7 cellular contexts compared by ENCODE assay signal in genomic region chr10:101061814-101062230, GRCh38. TPM values are rescaled to one million over a fixed set of nuclear protein-coding genes. Genes with fewer than 3 reads are reported as not detected.
A peak's percentile ranks its signal among the peaks of the same experiment; 100 is the strongest.
DNase-seq lines count a peak whose midpoint lies in the region; ATAC-seq and TF ChIP-seq lines count a peak whose summit lies in the region.

KAZALD1 (plus strand) TSS chr10:101061989; CDS start chr10:101062593, 604 bp downstream.

- H3K27ac Mint-ChIP-seq in HFFc6: peak within 1 kb of the TSS; percentile 98
- H3K27ac Mint-ChIP-seq in activated CD4-positive, alpha-beta memory T cell treated with anti-CD3 and anti-CD28 coated beads, Interleukin-2, amount 10 ng/mL, durations not matched to agents 7 days and 5 days: peak within 1 kb of the TSS; percentile 83
- peak within 1 kb of the TSS; percentile 86 for H3K27ac Mint-ChIP-seq in stimulated activated memory B cell treated with anti-CD40 and anti-IgM and Interleukin-4, amounts not matched to agents 10 μg/mL and 1 μg/mL and 100 μg/mL, for 72 hours

- no peaks in the 10 kb centered on the region for H3K9me3 ChIP-seq in iPS DF 6.9 (ENCODE audit: control insufficient read depth, insufficient read depth, low read length)

- WGBS in iPS DF 6.9 (ENCODE audit: insufficient coverage, insufficient read length): no CpG with 5 or more reads among the region's 22 CpGs

- CTCF ChIA-PET in activated CD4-positive, alpha-beta memory T cell treated with anti-CD3 and anti-CD28 coated beads, Interleukin-2, amount 10 ng/mL, durations not matched to agents 7 days and 5 days (lab: Charles Lee): interaction anchor here (0.7 to 23.6 kb wide), 7 partner anchors 9 to 80 kb away, joined by 3 to 515 read pairs (median 4); partner anchors contain the start of genes PDZD7 and SFXN3

- POLR2A ChIA-PET in activated CD4-positive, alpha-beta memory T cell treated with anti-CD3 and anti-CD28 coated beads, Interleukin-2, amount 10 ng/mL, durations not matched to agents 7 days and 5 days (lab: Charles Lee): interaction anchor here (0.7 to 6.4 kb wide), 10 partner anchors 10 to 526 kb away, joined by 3 to 44 read pairs (median 4); partner anchors contain the start of genes HIF1AN, PDZD7 and SFXN3

- TF ChIP-seq CTCF in HFFc6 (IDR thresholded peaks at IDR 0.05): no peak

- H3K27me3 ChIP-seq in iPS DF 6.9 (ENCODE audit: control insufficient read depth, insufficient read depth, low read length): peaks cover 47% of the 10 kb centered on the region

- H3K27ac ChIP-seq in iPS DF 6.9 (ENCODE audit: low read length): no peak within 1 kb of the TSS

- H3K9me3 Mint-ChIP-seq in HFFc6: no peaks in the 10 kb centered on the region
- H3K9me3 Mint-ChIP-seq in activated CD4-positive, alpha-beta memory T cell treated with anti-CD3 and anti-CD28 coated beads, Interleukin-2, amount 10 ng/mL, durations not matched to agents 7 days and 5 days: no peaks in the 10 kb centered on the region
- H3K9me3 Mint-ChIP-seq in stimulated activated memory B cell treated with anti-CD40 and anti-IgM and Interleukin-4, amounts not matched to agents 10 μg/mL and 1 μg/mL and 100 μg/mL, for 72 hours: no peaks in the 10 kb centered on the region

- H3K4me1 ChIP-seq in iPS DF 6.9 (ENCODE audit: control insufficient read depth, insufficient read depth, low read length): peaks cover 12% of the 10 kb centered on the region

- H3K4me1 Mint-ChIP-seq in HFFc6 (ENCODE audit: low read depth): peaks cover 54% of the 10 kb centered on the region
- H3K4me1 Mint-ChIP-seq in activated CD4-positive, alpha-beta memory T cell treated with anti-CD3 and anti-CD28 coated beads, Interleukin-2, amount 10 ng/mL, durations not matched to agents 7 days and 5 days: peaks cover 53% of the 10 kb centered on the region
- H3K4me1 Mint-ChIP-seq in stimulated activated memory B cell treated with anti-CD40 and anti-IgM and Interleukin-4, amounts not matched to agents 10 μg/mL and 1 μg/mL and 100 μg/mL, for 72 hours: peaks cover 46% of the 10 kb centered on the region

- H3K27me3 Mint-ChIP-seq in HFFc6 (ENCODE audit: insufficient read depth): peaks cover 3% of the 10 kb centered on the region
- H3K27me3 Mint-ChIP-seq in activated CD4-positive, alpha-beta memory T cell treated with anti-CD3 and anti-CD28 coated beads, Interleukin-2, amount 10 ng/mL, durations not matched to agents 7 days and 5 days: peaks cover 37% of the 10 kb centered on the region
- peaks cover 27% of the 10 kb centered on the region for H3K27me3 Mint-ChIP-seq in stimulated activated memory B cell treated with anti-CD40 and anti-IgM and Interleukin-4, amounts not matched to agents 10 μg/mL and 1 μg/mL and 100 μg/mL, for 72 hours

- H3K36me3 ChIP-seq in iPS DF 6.9 (ENCODE audit: control insufficient read depth, insufficient read depth, low read length): no peaks in the 10 kb centered on the region

- H3K36me3 Mint-ChIP-seq in HFFc6 (ENCODE audit: low read depth): no peaks in the 10 kb centered on the region
- H3K36me3 Mint-ChIP-seq in activated CD4-positive, alpha-beta memory T cell treated with anti-CD3 and anti-CD28 coated beads, Interleukin-2, amount 10 ng/mL, durations not matched to agents 7 days and 5 days (ENCODE audit: low read depth): peaks cover 8% of the 10 kb centered on the region
- H3K36me3 Mint-ChIP-seq in stimulated activated memory B cell treated with anti-CD40 and anti-IgM and Interleukin-4, amounts not matched to agents 10 μg/mL and 1 μg/mL and 100 μg/mL, for 72 hours: peaks cover 2% of the 10 kb centered on the region

- no peak for ATAC-seq in stimulated activated memory B cell treated with anti-CD40 and anti-IgM and Interleukin-4, amounts not matched to agents 10 μg/mL and 1 μg/mL and 100 μg/mL, for 72 hours
- no peak for ATAC-seq in HG02973 (IDR thresholded peaks at IDR 0.05; ENCODE audit: unreplicated experiment)

- H3K4me3 ChIP-seq in iPS DF 6.9 (ENCODE audit: low read length): peak within 1 kb of the TSS; percentile 64; the same call in 1 of the 2 replicates

- DNase-seq in HFFc6 (no peak), iPS DF 6.9 (ENCODE audit: low read depth, low spot score) (no peak), mucosa of gallbladder (ENCODE audit: low spot score) (no peak), amniotic stem cell (lab: John Stamatoyannopoulos, UW) (no peak)
- no peak for DNase-seq in activated CD4-positive, alpha-beta memory T cell treated with anti-CD3 and anti-CD28 coated beads, Interleukin-2, amount 10 ng/mL, durations not matched to agents 7 days and 5 days

- peak within 1 kb of the TSS; percentile 91 for H3K4me3 Mint-ChIP-seq in HFFc6
- H3K4me3 Mint-ChIP-seq in activated CD4-positive, alpha-beta memory T cell treated with anti-CD3 and anti-CD28 coated beads, Interleukin-2, amount 10 ng/mL, durations not matched to agents 7 days and 5 days: peak within 1 kb of the TSS; percentile 84
- H3K4me3 Mint-ChIP-seq in stimulated activated memory B cell treated with anti-CD40 and anti-IgM and Interleukin-4, amounts not matched to agents 10 μg/mL and 1 μg/mL and 100 μg/mL, for 72 hours: peak within 1 kb of the TSS; percentile 94

RNA-seq across cellular contexts. Expression of gene KAZALD1, which starts in this region (rescaled TPM):
- 10 to 100 TPM; 14.5 to 21.1 (median 19.9) TPM for total RNA-seq in HFFc6 (2021; fragmentation: NEBNext Ultra II Directional; extraction: Animal tissue kit (Norgen Biotek cat#: 25700))
- under 1 TPM; 0.35 to 0.53 TPM for total RNA-seq in activated CD4-positive, alpha-beta memory T cell treated with anti-CD3 and anti-CD28 coated beads, Interleukin-2, amount 10 ng/mL, durations not matched to agents 7 days and 5 days
- total RNA-seq in mucosa of gallbladder: 3.8 TPM
